25 cellular contexts compared by ENCODE assay signal in the genomic region with DNA sequence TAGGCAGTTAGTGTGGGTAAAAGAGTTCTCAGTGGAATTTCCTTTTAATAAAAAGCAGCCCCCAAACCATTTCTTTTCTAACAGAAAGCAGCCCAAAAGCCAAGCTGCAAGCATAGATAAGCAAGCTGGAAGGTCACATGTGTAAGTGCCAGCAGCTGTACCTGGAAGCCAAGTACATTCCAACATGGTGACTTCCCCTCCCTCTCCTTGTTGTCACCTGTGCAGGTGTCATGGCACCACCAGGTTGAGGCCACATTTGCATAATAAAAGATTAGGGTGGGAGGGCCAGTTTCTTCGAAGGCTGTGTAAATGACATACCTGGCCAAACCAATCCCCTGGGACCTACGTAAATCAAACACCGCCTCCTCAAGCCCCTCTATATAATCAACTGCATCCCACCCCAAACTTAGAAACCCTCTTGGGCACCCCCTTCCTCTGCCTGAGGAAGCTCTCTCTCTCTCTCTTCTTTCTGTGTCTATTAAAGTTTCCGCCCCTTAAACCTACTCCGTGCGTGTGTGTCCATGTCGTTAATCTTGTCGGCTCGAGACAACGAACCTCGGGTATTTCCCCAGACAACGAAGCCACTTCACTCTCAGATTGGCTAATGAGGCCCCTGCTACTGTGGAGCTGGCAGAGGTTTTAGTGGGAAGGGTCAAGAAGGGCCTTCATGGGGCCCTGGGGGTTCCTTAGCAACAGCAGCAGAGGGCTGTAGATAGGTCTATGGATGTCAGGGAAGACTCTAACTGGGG.
A peak's percentile ranks its signal among the peaks of the same experiment; 100 is the strongest.
DNase-seq lines count a peak whose midpoint lies in the region; ATAC-seq, FAIRE-seq and TF ChIP-seq lines count a peak whose summit lies in the region.
"Had no signal": no experiment of that assay in that cellular context is flagged by ENCODE, and none has a peak within 500 bp of the region (broad histone marks: within the 10 kb centered on the region; RNA-seq: fewer than 3 reads in every experiment).

No MANE protein-coding gene starts in this region.

- H3K27me3 ChIP-seq in HepG2 (ENCODE audit: control insufficient read depth in 1 of 2, insufficient read depth in 2 of 2, low read length in 2 of 2) = no peaks in the 10 kb centered on the region
- no peaks in the 10 kb centered on the region for H3K27me3 ChIP-seq in right lobe of liver
- no peaks in the 10 kb centered on the region for H3K27me3 ChIP-seq in body of pancreas
- H3K27me3 ChIP-seq in WERI-Rb-1 (ENCODE audit: insufficient read depth, low read depth, severe bottlenecking) = no peaks in the 10 kb centered on the region
- H3K27me3 ChIP-seq: ascending aorta, hepatocyte had no signal

- H4K20me1 ChIP-seq in HepG2 (ENCODE audit: insufficient read depth, low read length) = no peaks in the 10 kb centered on the region

- no peaks in the 10 kb centered on the region for H3K9me3 ChIP-seq in HepG2 (ENCODE audit: low read length)
- H3K9me3 ChIP-seq in right lobe of liver = no peaks in the 10 kb centered on the region
- no peaks in the 10 kb centered on the region for H3K9me3 ChIP-seq in body of pancreas
- no peaks in the 10 kb centered on the region for H3K9me3 ChIP-seq in WERI-Rb-1 (ENCODE audit: severe bottlenecking)
- H3K9me3 ChIP-seq: ascending aorta had no signal

- H3K4me2 ChIP-seq in HepG2 (ENCODE audit: low read depth, low read length) = 0 out of 2 replicates have a peak overlapping the region, but pooled peaks have one; percentile 56
- H3K4me2 ChIP-seq: hepatocyte had no signal

- H2AFZ ChIP-seq in HepG2 (ENCODE audit: low read length) = no peak overlapping the region
- H2AFZ ChIP-seq: hepatocyte had no signal

- peak overlapping the region; percentile 5 for H3K4me3 Mint-ChIP-seq in mesothelial cell of epicardium
- H3K4me3 Mint-ChIP-seq in immature natural killer cell = no peak overlapping the region
- H3K4me3 Mint-ChIP-seq: activated B cell treated with CpG ODN at 0.5 μM for 24 hours; activated CD8-positive, alpha-beta T cell treated with anti-CD3 and anti-CD28 coated beads for 36 hours; activated naive CD4-positive, alpha-beta T cell treated with anti-CD3 and anti-CD28 coated beads for 36 hours; activated T-cell treated with anti-CD3 and anti-CD28 coated beads, Interleukin-2, amount 50 U/mL, for 24 hours; CD4-positive, CD25-positive, alpha-beta regulatory T cell; natural killer cell treated with Interleukin-12 subunit alpha and Interleukin-12 subunit beta and Interleukin-15 and Interleukin-18, amount 100 ng/mL, for 72 hours had no signal

- no peak for TF ChIP-seq EP300 in HepG2 (IDR thresholded peaks at IDR 0.05; ENCODE audit: low read depth in 2 of 2, low read length in 2 of 2)
- TF ChIP-seq EP300 in HepG2 (CRISPR knock-in tag; IDR thresholded peaks at IDR 0.05; ENCODE audit: borderline replicate concordance) = no peak

- no peak for DNase-seq in HepG2 (ENCODE audit: low spot score)
- no peak for DNase-seq in right lobe of liver
- peak; percentile 50 to 86 (median 79) for DNase-seq in body of pancreas
- no peak for DNase-seq in mesothelial cell of epicardium (ENCODE audit: low spot score in 2 of 2, unreplicated experiment in 2 of 2)
- DNase-seq in NCI-H526 treated with DMSO at 0.1 percent for 48 hours (lab: John Stamatoyannopoulos, UW) = no peak
- no peak for DNase-seq in stimulated activated naive CD8-positive, alpha-beta T cell treated with anti-CD3 and anti-CD28 coated beads, Interleukin-15, Interleukin-2, amounts not matched to agents 100 U/mL and 50 U/mL, for 24 hours
- DNase-seq in WERI-Rb-1 = no peak
- DNase-seq in immature natural killer cell = no peak
- DNase-seq: activated B cell treated with CpG ODN at 0.5 μM for 24 hours; activated CD8-positive, alpha-beta T cell treated with anti-CD3 and anti-CD28 coated beads for 36 hours; activated naive CD4-positive, alpha-beta T cell treated with anti-CD3 and anti-CD28 coated beads for 36 hours; activated T-cell treated with anti-CD3 and anti-CD28 coated beads, Interleukin-2, amount 50 U/mL, for 24 hours; CD4-positive, CD25-positive, alpha-beta regulatory T cell; IMR-90; kidney glomerular epithelial cell; NCI-H187; PC-3; SHP77 treated with DMSO at 0.1 percent for 48 hours; stimulated activated CD4-positive, alpha-beta T cell treated with anti-CD3 and anti-CD28 coated beads, Interleukin-12 subunit alpha, Interleukin-12 subunit beta, amount 100 ng/mL, for 4 hours; T-helper 1 cell had no signal

- H3K9me3 Mint-ChIP-seq in mesothelial cell of epicardium (no peaks in the 10 kb centered on the region), immature natural killer cell (no peaks in the 10 kb centered on the region)
- H3K9me3 Mint-ChIP-seq: activated B cell treated with CpG ODN at 0.5 μM for 24 hours; activated CD8-positive, alpha-beta T cell treated with anti-CD3 and anti-CD28 coated beads for 36 hours; activated naive CD4-positive, alpha-beta T cell treated with anti-CD3 and anti-CD28 coated beads for 36 hours; activated T-cell treated with anti-CD3 and anti-CD28 coated beads, Interleukin-2, amount 50 U/mL, for 24 hours; natural killer cell treated with Interleukin-12 subunit alpha and Interleukin-12 subunit beta and Interleukin-15 and Interleukin-18, amount 100 ng/mL, for 72 hours had no signal

- H3K4me1 ChIP-seq in HepG2 (ENCODE audit: insufficient read depth, low read length) (peaks cover 84% of the 10 kb centered on the region), right lobe of liver (peaks cover 0 to 9% (median 2%) of the 10 kb centered on the region in 4 donors), body of pancreas (peaks cover 23% of the 10 kb centered on the region)

- CTCF ChIA-PET in HepG2 (lab: Yijun Ruan, JAX; ENCODE audit: low intra/inter-chr PET ratio, low total read pairs) = no interaction called here

- H3K27ac ChIP-seq in HepG2 (ENCODE audit: extremely low read length, insufficient read depth, low read length) (peak overlapping the region; percentile 79), right lobe of liver (no peak overlapping the region), body of pancreas (peak overlapping the region in 2 of 4 donors; percentile 35 to 56), WERI-Rb-1 (no peak overlapping the region)
- H3K27ac ChIP-seq: ascending aorta had no signal

- TF ChIP-seq POLR2A in HepG2 (IDR thresholded peaks at IDR 0.05; ENCODE audit: insufficient read depth in 1 of 2, low read depth in 2 of 2, low read length in 2 of 2) = no peak
- no peak for TF ChIP-seq POLR2A in right lobe of liver (IDR thresholded peaks at IDR 0.05)
- TF ChIP-seq POLR2A in body of pancreas (IDR thresholded peaks at IDR 0.05) = no peak

- H3K4me3 ChIP-seq in HepG2 (replicated peaks in 1 of 3; ENCODE audit: insufficient read depth in 1 of 3, low read depth in 2 of 3, low read length in 3 of 3) (no peak overlapping the region), right lobe of liver (no peak overlapping the region), body of pancreas (no peak overlapping the region), WERI-Rb-1 (ENCODE audit: low read depth, low read length) (no peak overlapping the region)
- H3K4me3 ChIP-seq: ascending aorta, hepatocyte had no signal

- TF ChIP-seq RAD21 in HepG2 (CRISPR knock-in tag; IDR thresholded peaks at IDR 0.05) = no peak

- no peak for ATAC-seq in HepG2
- ATAC-seq in right lobe of liver = no peak
- ATAC-seq in body of pancreas = peak; percentile 89
- ATAC-seq in stimulated activated naive CD8-positive, alpha-beta T cell treated with anti-CD3 and anti-CD28 coated beads, Interleukin-15, Interleukin-2, amounts not matched to agents 100 U/mL and 50 U/mL, for 24 hours = no peak
- ATAC-seq: activated CD8-positive, alpha-beta T cell treated with anti-CD3 and anti-CD28 coated beads for 36 hours; natural killer cell treated with Interleukin-12 subunit alpha and Interleukin-12 subunit beta and Interleukin-15 and Interleukin-18, amount 100 ng/mL, for 72 hours; PC-3 had no signal

- H3K9ac ChIP-seq in HepG2 (ENCODE audit: insufficient read depth, low read depth, low read length) = peak overlapping the region; percentile 36; the same call in 1 of the 2 replicates

- intact Hi-C loops in HepG2 (cut with micrococcal nuclease; ENCODE audit: unreplicated experiment) = no loop called here
- intact Hi-C loops in right lobe of liver (cut with DNase I) = no loop called here
- intact Hi-C loops in body of pancreas (cut with DNase I) = no loop called here

- no peaks in the 10 kb centered on the region for H3K36me3 ChIP-seq in HepG2 (replicated peaks in 1 of 2; ENCODE audit: control insufficient read depth in 1 of 2, insufficient read depth in 2 of 2, low read length in 2 of 2)
- no peaks in the 10 kb centered on the region for H3K36me3 ChIP-seq in right lobe of liver
- H3K36me3 ChIP-seq in body of pancreas (replicated peaks in 1 of 2; ENCODE audit: insufficient read depth in 1 of 2, low read depth in 2 of 2) = no peaks in the 10 kb centered on the region
- H3K36me3 ChIP-seq in WERI-Rb-1 = no peaks in the 10 kb centered on the region
- H3K36me3 ChIP-seq: ascending aorta had no signal

- H3K27ac Mint-ChIP-seq in mesothelial cell of epicardium (peak overlapping the region; percentile 39), immature natural killer cell (no peak overlapping the region)
- H3K27ac Mint-ChIP-seq: activated B cell treated with CpG ODN at 0.5 μM for 24 hours; activated CD8-positive, alpha-beta T cell treated with anti-CD3 and anti-CD28 coated beads for 36 hours; activated naive CD4-positive, alpha-beta T cell treated with anti-CD3 and anti-CD28 coated beads for 36 hours; activated T-cell treated with anti-CD3 and anti-CD28 coated beads, Interleukin-2, amount 50 U/mL, for 24 hours; CD4-positive, CD25-positive, alpha-beta regulatory T cell had no signal

- in situ Hi-C loops in HepG2 (cut with HindIII; ENCODE audit: extremely low pct_ligation_motif_present, low pct_unique_long_range_greater_than_20kb) = no loop called here

- TSS peak; percentile 68 for BruUV-seq in HepG2 (replicated peaks; lab: Mats Ljungman, UMichigan)

- H3K27me3 Mint-ChIP-seq in mesothelial cell of epicardium (ENCODE audit: low read depth) (no peaks in the 10 kb centered on the region), immature natural killer cell (ENCODE audit: low read depth in 3 of 3) (no peaks in the 10 kb centered on the region)
- H3K27me3 Mint-ChIP-seq: activated CD8-positive, alpha-beta T cell treated with anti-CD3 and anti-CD28 coated beads for 36 hours; activated T-cell treated with anti-CD3 and anti-CD28 coated beads, Interleukin-2, amount 50 U/mL, for 24 hours; CD4-positive, CD25-positive, alpha-beta regulatory T cell; natural killer cell treated with Interleukin-12 subunit alpha and Interleukin-12 subunit beta and Interleukin-15 and Interleukin-18, amount 100 ng/mL, for 72 hours had no signal

- H3K4me1 Mint-ChIP-seq in mesothelial cell of epicardium (peaks cover 43% of the 10 kb centered on the region), immature natural killer cell (peaks cover 48 to 49% of the 10 kb centered on the region in 2 donors)

- no peak for FAIRE-seq in HepG2 (lab: Jason Lieb, UNC)
- FAIRE-seq: colon, GM12892 had no signal

- no peaks in the 10 kb centered on the region for H3K36me3 Mint-ChIP-seq in mesothelial cell of epicardium
- H3K36me3 Mint-ChIP-seq in immature natural killer cell = no peaks in the 10 kb centered on the region
- H3K36me3 Mint-ChIP-seq: CD4-positive, CD25-positive, alpha-beta regulatory T cell; natural killer cell treated with Interleukin-12 subunit alpha and Interleukin-12 subunit beta and Interleukin-15 and Interleukin-18, amount 100 ng/mL, for 72 hours had no signal

- POLR2A ChIA-PET in HepG2 (lab: Yijun Ruan, JAX) = interaction anchor here (1.0 to 4.2 kb wide), 8 partner anchors 11 to 295 kb away, joined by 3 to 19 read pairs (median 6); no protein-coding TSS in a partner anchor

- TF ChIP-seq CTCF in HepG2 (CRISPR knock-in tag; IDR thresholded peaks at IDR 0.05) = no peak
- no peak for TF ChIP-seq CTCF in right lobe of liver (IDR thresholded peaks at IDR 0.05)
- TF ChIP-seq CTCF in body of pancreas (IDR thresholded peaks at IDR 0.05) = no peak
- TF ChIP-seq CTCF in mesothelial cell of epicardium (IDR thresholded peaks at IDR 0.05; ENCODE audit: unreplicated experiment) = no peak
- no peak for TF ChIP-seq CTCF in WERI-Rb-1 (IDR thresholded peaks at IDR 0.05; ENCODE audit: low read depth, low read length)

- 93% methylated on average over 12 of the region's 12 CpGs for WGBS in HepG2 (ENCODE audit: low lambda C conversion rate)
- WGBS in right lobe of liver (ENCODE audit: insufficient coverage, low coverage, low lambda C conversion rate, missing lambda C conversion rate) = 85% methylated on average over 9 of the region's 12 CpGs
- WGBS in body of pancreas, 2 donors = 74 to 76% methylated on average over 12 of the region's 12 CpGs

- H3K79me2 ChIP-seq in HepG2 (ENCODE audit: insufficient read depth, low read length) = no peaks in the 10 kb centered on the region
- H3K79me2 ChIP-seq: hepatocyte had no signal

Comparison
In these comparisons a context has a peak if more than half of its experiments do, and no peak if none do; other contexts are left out.
1. DNase-seq: peak in body of pancreas (4 of 4); none in HepG2 (single experiment), right lobe of liver (0 of 3), mesothelial cell of epicardium (0 of 2), NCI-H526 treated with DMSO at 0.1 percent for 48 hours (single experiment), stimulated activated naive CD8-positive, alpha-beta T cell treated with anti-CD3 and anti-CD28 coated beads, Interleukin-15, Interleukin-2, amounts not matched to agents 100 U/mL and 50 U/mL, for 24 hours (single experiment), WERI-Rb-1 (single experiment) and immature natural killer cell (0 of 3).